ENCODE assay signal across 9 cellular contexts in genomic region chrX:111823068-111823467, GRCh38. TPM values are rescaled to one million over a fixed set of nuclear protein-coding genes. Genes with fewer than 3 reads are reported as not detected.
DNase-seq lines count a peak whose midpoint lies in the region; ATAC-seq and TF ChIP-seq lines count a peak whose summit lies in the region.
"Had no signal": no experiment of that assay in that cellular context is flagged by ENCODE, and none has a peak within 500 bp of the region (broad histone marks: within the 10 kb centered on the region; RNA-seq: fewer than 3 reads in every experiment).

No MANE protein-coding gene starts in this region.

- intact Hi-C loops in activated naive CD4-positive, alpha-beta T cell treated with anti-CD3 and anti-CD28 coated beads for 36 hours (cut with micrococcal nuclease), result loop anchor here (2.0 kb wide), 1 partner anchor 220 kb away; no protein-coding TSS in a partner anchor

- H3K4me3 Mint-ChIP-seq in activated naive CD4-positive, alpha-beta T cell treated with anti-CD3 and anti-CD28 coated beads for 36 hours, result no peak overlapping the region
- H3K4me3 Mint-ChIP-seq in chondrocyte (ENCODE audit: unreplicated experiment) (no peak overlapping the region), HFFc6 (no peak overlapping the region)

- H3K9me3 ChIP-seq in smooth muscle cell (replicated peaks; ENCODE audit: low read depth), result no peaks in the 10 kb centered on the region

- H3K27ac ChIP-seq in smooth muscle cell (ENCODE audit: low read depth), result no peak overlapping the region

- H3F3A ChIP-seq in smooth muscle cell (ENCODE audit: low read depth), result no peaks in the 10 kb centered on the region

- no peak overlapping the region for H3K4me3 ChIP-seq in smooth muscle cell

- no peaks in the 10 kb centered on the region for H3K4me1 ChIP-seq in smooth muscle cell (ENCODE audit: low read depth)

- peak; percentile 64 for TF ChIP-seq CTCF in chondrocyte (IDR thresholded peaks at IDR 0.05)
- peak; percentile 61 for TF ChIP-seq CTCF in smooth muscle cell (IDR thresholded peaks at IDR 0.05; ENCODE audit: borderline replicate concordance, insufficient read depth, poor library complexity, severe bottlenecking)
- TF ChIP-seq CTCF in HFFc6 (IDR thresholded peaks at IDR 0.05), result no peak; the same call in 1 of the 2 replicates

- no peak for ATAC-seq in activated naive CD4-positive, alpha-beta T cell treated with anti-CD3 and anti-CD28 coated beads, Interleukin-2, amount 50 U/mL, for 72 hours

- no peaks in the 10 kb centered on the region for H3K36me3 ChIP-seq in smooth muscle cell (ENCODE audit: low read depth)

- H3K27me3 Mint-ChIP-seq in activated naive CD4-positive, alpha-beta T cell treated with anti-CD3 and anti-CD28 coated beads for 36 hours (ENCODE audit: low read depth), result no peaks in the 10 kb centered on the region
- H3K27me3 Mint-ChIP-seq in chondrocyte (ENCODE audit: low read depth) (peaks cover 5% of the 10 kb centered on the region), HFFc6 (ENCODE audit: insufficient read depth) (peaks cover 1% of the 10 kb centered on the region)

- no peaks in the 10 kb centered on the region for H3K36me3 Mint-ChIP-seq in activated naive CD4-positive, alpha-beta T cell treated with anti-CD3 and anti-CD28 coated beads for 36 hours (ENCODE audit: low read depth)
- no peaks in the 10 kb centered on the region for H3K36me3 Mint-ChIP-seq in activated naive CD4-positive, alpha-beta T cell treated with anti-CD3 and anti-CD28 coated beads, Interleukin-2, amount 50 U/mL, for 72 hours
- H3K36me3 Mint-ChIP-seq in chondrocyte (ENCODE audit: low read depth), result no peaks in the 10 kb centered on the region
- no peaks in the 10 kb centered on the region for H3K36me3 Mint-ChIP-seq in HFFc6 (ENCODE audit: low read depth)

- WGBS in smooth muscle cell (ENCODE audit: low lambda C conversion rate), result 10% methylated on average over 1 of the region's 1 CpG

- H2AFZ ChIP-seq in smooth muscle cell (ENCODE audit: low read depth), result no peak overlapping the region

- H3K4me2 ChIP-seq in smooth muscle cell, result no peak overlapping the region

- H3K4me1 Mint-ChIP-seq in activated naive CD4-positive, alpha-beta T cell treated with anti-CD3 and anti-CD28 coated beads for 36 hours (ENCODE audit: low read depth), result no peaks in the 10 kb centered on the region
- no peaks in the 10 kb centered on the region for H3K4me1 Mint-ChIP-seq in chondrocyte (ENCODE audit: low read depth)
- no peaks in the 10 kb centered on the region for H3K4me1 Mint-ChIP-seq in HFFc6 (ENCODE audit: low read depth)

- H3K9me3 Mint-ChIP-seq in activated naive CD4-positive, alpha-beta T cell treated with anti-CD3 and anti-CD28 coated beads for 36 hours, result no peaks in the 10 kb centered on the region
- no peaks in the 10 kb centered on the region for H3K9me3 Mint-ChIP-seq in activated naive CD4-positive, alpha-beta T cell treated with anti-CD3 and anti-CD28 coated beads, Interleukin-2, amount 50 U/mL, for 72 hours
- H3K9me3 Mint-ChIP-seq in chondrocyte (ENCODE audit: low read depth) (no peaks in the 10 kb centered on the region), HFFc6 (peaks cover 7% of the 10 kb centered on the region; the same call in 1 of the 2 replicates)

- no peaks in the 10 kb centered on the region for H4K20me1 ChIP-seq in smooth muscle cell (ENCODE audit: low read depth)

- no peak overlapping the region for H3K27ac Mint-ChIP-seq in activated naive CD4-positive, alpha-beta T cell treated with anti-CD3 and anti-CD28 coated beads for 36 hours
- H3K27ac Mint-ChIP-seq in activated naive CD4-positive, alpha-beta T cell treated with anti-CD3 and anti-CD28 coated beads, Interleukin-2, amount 50 U/mL, for 72 hours, result no peak overlapping the region
- H3K27ac Mint-ChIP-seq in chondrocyte (ENCODE audit: unreplicated experiment) (no peak overlapping the region), HFFc6 (no peak overlapping the region)

- DNase-seq in activated naive CD4-positive, alpha-beta T cell treated with anti-CD3 and anti-CD28 coated beads for 36 hours, result peak; percentile 4
- DNase-seq in activated naive CD4-positive, alpha-beta T cell treated with anti-CD3 and anti-CD28 coated beads, Interleukin-2, amount 50 U/mL, for 72 hours (ENCODE audit: low spot score in 2 of 2), result no peak
- DNase-seq in M059J (ENCODE audit: low read depth), result peak; percentile 26
- no peak for DNase-seq in chondrocyte (ENCODE audit: low spot score)
- DNase-seq in smooth muscle cell (lab: John Stamatoyannopoulos, UW; ENCODE audit: unreplicated experiment), result peak; percentile 3
- no peak for DNase-seq in NOMO-1 (lab: John Stamatoyannopoulos, UW; ENCODE audit: unreplicated experiment in 2 of 2)
- no peak for DNase-seq in NK-92 (lab: John Stamatoyannopoulos, UW; ENCODE audit: unreplicated experiment)
- DNase-seq in HFFc6, result no peak
- DNase-seq: stimulated activated CD4-positive, alpha-beta T cell treated with anti-CD3 and anti-CD28 coated beads, Interleukin-1b, Interleukin-23, amount 100 ng/mL, for 48 hours had no signal

- H3K79me2 ChIP-seq in smooth muscle cell (ENCODE audit: low read depth), result no peaks in the 10 kb centered on the region

- H3K27me3 ChIP-seq in smooth muscle cell (ENCODE audit: low read depth), result no peaks in the 10 kb centered on the region

- CTCF ChIA-PET in activated naive CD4-positive, alpha-beta T cell treated with anti-CD3 and anti-CD28 coated beads for 36 hours (lab: Charles Lee), result no interaction called here

- H3K9ac ChIP-seq in smooth muscle cell (ENCODE audit: low read depth), result no peak overlapping the region

RNA-seq across cellular contexts. Expression of gene TRPC5OS, which starts 52.9 kb away (rescaled TPM):
- not detected for total RNA-seq in activated naive CD4-positive, alpha-beta T cell treated with anti-CD3 and anti-CD28 coated beads for 36 hours
- total RNA-seq in activated naive CD4-positive, alpha-beta T cell treated with anti-CD3 and anti-CD28 coated beads, Interleukin-2, amount 50 U/mL, for 72 hours, result not detected
- total RNA-seq in M059J (2014; rRNA removed; shearing (Covaris generic)), result not detected in 2 replicates
- not detected in 3 replicates for total RNA-seq in chondrocyte
- total RNA-seq in smooth muscle cell, result 0.45 TPM in 1 of 2 replicates, not detected in the other
- not detected in 2 replicates for polyA plus RNA-seq in smooth muscle cell
- total RNA-seq in HFFc6 (2021; fragmentation: NEBNext Ultra II Directional; extraction: Animal tissue kit (Norgen Biotek cat#: 25700)), result not detected

Comparison
In these comparisons a context has a peak if more than half of its experiments do, and no peak if none do; other contexts are left out.
1. DNase-seq: peak in activated naive CD4-positive, alpha-beta T cell treated with anti-CD3 and anti-CD28 coated beads for 36 hours (single experiment), M059J (single experiment) and smooth muscle cell (single experiment); none in activated naive CD4-positive, alpha-beta T cell treated with anti-CD3 and anti-CD28 coated beads, Interleukin-2, amount 50 U/mL, for 72 hours (0 of 2), chondrocyte (single experiment), NOMO-1 (0 of 2), NK-92 (single experiment) and HFFc6 (single experiment).